ENCODE assay signal across 8 cellular contexts in genomic region chr11:61828629-61829407, GRCh38.
DNase-seq lines count a peak whose midpoint lies in the region; ATAC-seq lines count a peak whose summit lies in the region.

No MANE protein-coding gene starts in this region.

- ATAC-seq in GM21619 (IDR thresholded peaks at IDR 0.05; ENCODE audit: unreplicated experiment) (peak; percentile 15), GM21576 (IDR thresholded peaks at IDR 0.05; ENCODE audit: unreplicated experiment) (no peak), HG02884 (IDR thresholded peaks at IDR 0.05; ENCODE audit: unreplicated experiment) (no peak)

- peak; percentile 9 for DNase-seq in DMS53 treated with DMSO at 0.1 percent for 48 hours (lab: John Stamatoyannopoulos, UW; ENCODE audit: unreplicated experiment)
- peak; percentile 17 for DNase-seq in NCI-H2227 treated with DMSO at 0.1 percent for 48 hours (lab: John Stamatoyannopoulos, UW)
- DNase-seq in activated naive CD4-positive, alpha-beta T cell treated with anti-CD3 and anti-CD28 coated beads, Interleukin-2, amount 50 U/mL, for 16 hours: peak; percentile 32
- peak; percentile 32 for DNase-seq in glomerular visceral epithelial cell (ENCODE audit: extremely low spot score)
- DNase-seq in nucleus accumbens (lab: John Stamatoyannopoulos, UW): peak in 36 of 56 donors; percentile 10 to 60 (median 35)
